34 cellular contexts compared by ENCODE assay signal in genomic region chr17:32646941-32647340, GRCh38.
DNase-seq lines count a peak whose midpoint lies in the region; ATAC-seq, FAIRE-seq and TF ChIP-seq lines count a peak whose summit lies in the region.
"Had no signal": no experiment of that assay in that cellular context is flagged by ENCODE, and none has a peak within 500 bp of the region (broad histone marks: within the 10 kb centered on the region; RNA-seq: fewer than 3 reads in every experiment).

No MANE protein-coding gene starts in this region.

- H3K9ac ChIP-seq in endodermal cell (ENCODE audit: extremely low read depth, low read length, poor library complexity, severe bottlenecking) (no peak overlapping the region), mesendoderm (ENCODE audit: low read length) (no peak overlapping the region)
- H3K9ac ChIP-seq: BLaER1; BLaER1 treated with 17β-estradiol and CSF1 and Interleukin-3, amounts not matched to agents 10 nM and 100 nM had no signal

- H2BK120ac ChIP-seq in mesendoderm (ENCODE audit: low read depth, low read length) = no peak overlapping the region

- WGBS in A549 (ENCODE audit: missing lambda C conversion rate) = 92% methylated on average over 2 of the region's 2 CpGs
- 41 to 91% methylated on average over 2 of the region's 2 CpGs for WGBS in endodermal cell (ENCODE audit: insufficient coverage in 1 of 2, insufficient read length in 1 of 2), 2 experiments
- WGBS in mesendoderm (ENCODE audit: extremely low coverage, insufficient coverage, low lambda C conversion rate) = no CpG with 5 or more reads among the region's 2 CpGs
- whole genome bisulfite sequencing in lower leg skin, 2 donors = 95 to 97% methylated on average over 2 of the region's 2 CpGs

- no peak overlapping the region for H4K8ac ChIP-seq in mesendoderm (ENCODE audit: low read depth, low read length)

- H3K56ac ChIP-seq in mesendoderm (ENCODE audit: low read length) = no peak overlapping the region

- no peak overlapping the region for H2AK5ac ChIP-seq in mesendoderm (ENCODE audit: low read length)

- H3K79me1 ChIP-seq in mesendoderm (ENCODE audit: low read length) = no peaks in the 10 kb centered on the region

- intact Hi-C loops in lower leg skin (cut with DNase I; ENCODE audit: low total_unique reads) = no loop called here

- H3K9me3 ChIP-seq in A549 (peaks cover 17% of the 10 kb centered on the region; the same call in 1 of the 3 replicates), endodermal cell (ENCODE audit: control insufficient read depth, low read length) (peaks cover 38% of the 10 kb centered on the region)
- H3K9me3 ChIP-seq: BE2C had no signal

- TF ChIP-seq CTCF in A549 (IDR thresholded peaks at IDR 0.05) (no peak), endodermal cell (conservative IDR thresholded peaks at IDR 0.05) (no peak), lower leg skin (IDR thresholded peaks at IDR 0.05) (no peak)

- POLR2A ChIA-PET in A549 (lab: Yijun Ruan, JAX) = no interaction called here

- no peaks in the 10 kb centered on the region for H3K79me2 ChIP-seq in mesendoderm (ENCODE audit: control insufficient read depth, insufficient read depth, low read length)

- TF ChIP-seq RAD21 in A549 (conservative IDR thresholded peaks at IDR 0.05 in 1 of 2, IDR thresholded peaks at IDR 0.05 in 1 of 2) = no peak

- H3K27ac ChIP-seq in A549 (no peak overlapping the region), endodermal cell (ENCODE audit: low read depth, low read length) (no peak overlapping the region), mesendoderm (ENCODE audit: low read depth, low read length) (no peak overlapping the region)
- H3K27ac ChIP-seq: 22Rv1; BLaER1; BLaER1 treated with 17β-estradiol and CSF1 and Interleukin-3, amounts not matched to agents 10 nM and 100 nM; C4-2B had no signal

- peaks cover 48% of the 10 kb centered on the region for H3K9me3 Mint-ChIP-seq in endodermal cell

- no peaks in the 10 kb centered on the region for H3K4me1 ChIP-seq in A549
- peaks cover 2% of the 10 kb centered on the region for H3K4me1 ChIP-seq in endodermal cell (ENCODE audit: control insufficient read depth, insufficient read depth, low read length)
- no peaks in the 10 kb centered on the region for H3K4me1 ChIP-seq in mesendoderm (ENCODE audit: control insufficient read depth, low read depth, low read length)
- H3K4me1 ChIP-seq: BE2C; BLaER1; BLaER1 treated with 17β-estradiol and CSF1 and Interleukin-3, amounts not matched to agents 10 nM and 100 nM; Caco-2 had no signal

- no peak for ATAC-seq in A549
- ATAC-seq: CD8-positive, alpha-beta T cell had no signal

- no peak overlapping the region for H3K23ac ChIP-seq in mesendoderm (ENCODE audit: low read length)

- no peaks in the 10 kb centered on the region for H3K27me3 Mint-ChIP-seq in endodermal cell (ENCODE audit: insufficient read depth)
- H3K27me3 Mint-ChIP-seq: B cell; CD4-positive, alpha-beta memory T cell; CD4-positive, alpha-beta T cell; CD4-positive, CD25-positive, alpha-beta regulatory T cell had no signal

- H3K4me3 ChIP-seq in A549 = no peak overlapping the region
- peak overlapping the region; percentile 14 for H3K4me3 ChIP-seq in endodermal cell (ENCODE audit: low read length)
- no peak overlapping the region for H3K4me3 ChIP-seq in mesendoderm (ENCODE audit: low read length)
- H3K4me3 ChIP-seq in lower leg skin (ENCODE audit: low read depth, poor library complexity, severe bottlenecking) = no peak overlapping the region
- H3K4me3 ChIP-seq: BLaER1; BLaER1 treated with 17β-estradiol and CSF1 and Interleukin-3, amounts not matched to agents 10 nM and 100 nM had no signal

- H3K18ac ChIP-seq in mesendoderm (ENCODE audit: low read length) = no peak overlapping the region

- H3K4me3 Mint-ChIP-seq in endodermal cell = no peak overlapping the region
- H3K4me3 Mint-ChIP-seq: B cell; CD14-positive monocyte; CD4-positive, alpha-beta memory T cell; CD4-positive, alpha-beta T cell; CD4-positive, CD25-positive, alpha-beta regulatory T cell; CD8-positive, alpha-beta memory T cell; CD8-positive, alpha-beta T cell had no signal

- no peak for TF ChIP-seq POLR2A in A549 (IDR thresholded peaks at IDR 0.05; ENCODE audit: low read length)
- TF ChIP-seq POLR2A in lower leg skin (IDR thresholded peaks at IDR 0.05) = no peak

- H3K36me3 ChIP-seq in endodermal cell (ENCODE audit: control insufficient read depth, insufficient read depth, low read length) = peaks cover 30% of the 10 kb centered on the region
- H3K36me3 ChIP-seq in mesendoderm (ENCODE audit: control insufficient read depth, insufficient read depth, low read length) = no peaks in the 10 kb centered on the region
- H3K36me3 ChIP-seq: BE2C had no signal

- H2BK15ac ChIP-seq in mesendoderm (replicated peaks; ENCODE audit: low read depth) = no peak overlapping the region

- peaks cover 22% of the 10 kb centered on the region for H3K4me1 Mint-ChIP-seq in endodermal cell
- H3K4me1 Mint-ChIP-seq: CD14-positive monocyte; CD4-positive, alpha-beta memory T cell; CD4-positive, CD25-positive, alpha-beta regulatory T cell; CD8-positive, alpha-beta memory T cell had no signal

- H4K5ac ChIP-seq in mesendoderm (ENCODE audit: low read length) = no peak overlapping the region

- no peaks in the 10 kb centered on the region for H3K27me3 ChIP-seq in endodermal cell (ENCODE audit: control insufficient read depth, insufficient read depth, low read length, poor library complexity, severe bottlenecking)
- no peaks in the 10 kb centered on the region for H3K27me3 ChIP-seq in mesendoderm (ENCODE audit: insufficient read depth, low read length, poor library complexity)
- H3K27me3 ChIP-seq: BE2C; BLaER1; BLaER1 treated with 17β-estradiol and CSF1 and Interleukin-3, amounts not matched to agents 10 nM and 100 nM had no signal

- DNase-seq in A549 (ENCODE audit: low read depth in 1 of 2, low spot score in 1 of 2) (no peak), endodermal cell (no peak), mesendoderm (peak; percentile 91), dedifferentiated amniotic fluid mesenchymal stem cell (ENCODE audit: extremely low spot score) (no peak), lower leg skin (ENCODE audit: low spot score in 2 of 2) (no peak)
- DNase-seq in activated CD8-positive, alpha-beta memory T cell treated with anti-CD3 and anti-CD28 coated beads, Interleukin-2, amount 50 U/mL, for 4 hours = no peak
- DNase-seq: 8988T; ACHN; AML-193; BE2C; C1 segment of cervical spinal cord; Caco-2; Calu3; CD4-positive, alpha-beta memory T cell; CD4-positive, alpha-beta T cell; CD4-positive, CD25-positive, alpha-beta regulatory T cell; CD8-positive, alpha-beta memory T cell; CD8-positive, alpha-beta T cell; COR-L47; DMS 273 treated with DMSO at 0.1 percent for 48 hours; DMS153; DMS53; DMS79; DMS79 treated with DMSO at 0.1 percent for 48 hours; DND-41; EL had no signal

- peak overlapping the region; percentile 79 for H3K27ac Mint-ChIP-seq in endodermal cell
- H3K27ac Mint-ChIP-seq: B cell; CD14-positive monocyte; CD4-positive, alpha-beta memory T cell; CD4-positive, alpha-beta T cell; CD4-positive, CD25-positive, alpha-beta regulatory T cell; CD8-positive, alpha-beta memory T cell; CD8-positive, alpha-beta T cell had no signal

- CTCF ChIA-PET in A549 (lab: Yijun Ruan, JAX) = interaction anchor here (0.6 to 2.3 kb wide), 4 partner anchors 11 to 184 kb away, joined by 3 to 17 read pairs (median 5); no protein-coding TSS in a partner anchor

- no peak overlapping the region for H3K4ac ChIP-seq in mesendoderm (ENCODE audit: low read depth, low read length)

- H3K4me2 ChIP-seq in A549 (no peak overlapping the region), mesendoderm (ENCODE audit: low read length) (no peak overlapping the region)
- H3K4me2 ChIP-seq: BLaER1; BLaER1 treated with 17β-estradiol and CSF1 and Interleukin-3, amounts not matched to agents 10 nM and 100 nM had no signal

- H2BK5ac ChIP-seq in mesendoderm (ENCODE audit: low read length) = no peak overlapping the region

- no peak for TF ChIP-seq EP300 in A549 (IDR thresholded peaks at IDR 0.05)

- FAIRE-seq in A549 (lab: Jason Lieb, UNC) = peak; percentile 63
- FAIRE-seq: A204.1, D721Med had no signal

- H3K36me3 Mint-ChIP-seq in endodermal cell (ENCODE audit: low read depth) = peaks cover 48% of the 10 kb centered on the region
- H3K36me3 Mint-ChIP-seq: CD14-positive monocyte had no signal

TF ChIP-seq in A549, 52 proteins besides CTCF, POLR2A, EP300 and RAD21:
- no peak for TF ChIP-seq CHD2 (IDR thresholded peaks at IDR 0.05; ENCODE audit: low read length, partially characterized antibody)
- no peak for TF ChIP-seq E2F6 (IDR thresholded peaks at IDR 0.05; ENCODE audit: borderline replicate concordance, low read depth)
- no peak for TF ChIP-seq HES2 (IDR thresholded peaks at IDR 0.05)
- no peak for TF ChIP-seq RNF2 (IDR thresholded peaks at IDR 0.05; ENCODE audit: borderline replicate concordance, low read depth)
- TF ChIP-seq HOXB13 (CRISPR knock-in tag; IDR thresholded peaks at IDR 0.05; ENCODE audit: low read depth) = no peak
- no peak for TF ChIP-seq POLR2AphosphoS2 (conservative IDR thresholded peaks at IDR 0.05; ENCODE audit: low read length)
- no peak for TF ChIP-seq NFE2L2 (conservative IDR thresholded peaks at IDR 0.05; ENCODE audit: low read length)
- no peak for TF ChIP-seq ZSCAN20 (CRISPR knock-in tag; IDR thresholded peaks at IDR 0.05)
- TF ChIP-seq HOXA7 (CRISPR knock-in tag; IDR thresholded peaks at IDR 0.05) = no peak
- no peak for TF ChIP-seq JUNB (IDR thresholded peaks at IDR 0.05)
- no peak for TF ChIP-seq MYC (IDR thresholded peaks at IDR 0.05; ENCODE audit: borderline replicate concordance, low read length)
- TF ChIP-seq FOSB (CRISPR knock-in tag; IDR thresholded peaks at IDR 0.05) = no peak
- TF ChIP-seq HDAC2 (IDR thresholded peaks at IDR 0.05) = no peak
- no peak for TF ChIP-seq ZFP36 (IDR thresholded peaks at IDR 0.05; ENCODE audit: borderline replicate concordance, partially characterized antibody)
- TF ChIP-seq FOSL2 (IDR thresholded peaks at IDR 0.05) = no peak
- no peak for TF ChIP-seq FOSL2 (CRISPR knock-in tag; IDR thresholded peaks at IDR 0.05)
- TF ChIP-seq BHLHE40 (IDR thresholded peaks at IDR 0.05; ENCODE audit: low read depth, low read length) = no peak
